In genomic region chr7:33108591-33108930, GRCh38 we compare ENCODE assay signal across 1 cellular context.
TF ChIP-seq lines count a peak whose summit lies in the region.

No MANE protein-coding gene starts in this region.

TF ChIP-seq in HepG2, 621 proteins besides CTCF, POLR2A, EP300 and RAD21:
- 0 out of 2 replicates have a peak, but pooled peaks have one; percentile 34 for TF ChIP-seq KLF11 (CRISPR knock-in tag; IDR thresholded peaks at IDR 0.05)
- TF ChIP-seq KMT2B (CRISPR knock-in tag; IDR thresholded peaks at IDR 0.05), result 0 out of 2 replicates have a peak, but pooled peaks have one; percentile 10
- TF ChIP-seq ZNF672 (CRISPR knock-in tag; IDR thresholded peaks at IDR 0.05), result no peak
- no peak for TF ChIP-seq FOSL2 (CRISPR knock-in tag; IDR thresholded peaks at IDR 0.05)
- TF ChIP-seq ZHX2 (IDR thresholded peaks at IDR 0.05; ENCODE audit: low read depth), result no peak
- TF ChIP-seq ZHX2 (CRISPR knock-in tag; IDR thresholded peaks at IDR 0.05; ENCODE audit: borderline replicate concordance), result no peak
- no peak for TF ChIP-seq ZNF230 (CRISPR knock-in tag; IDR thresholded peaks at IDR 0.05)
- 0 out of 2 replicates have a peak, but pooled peaks have one; percentile 4 for TF ChIP-seq KAT8 (CRISPR knock-in tag; IDR thresholded peaks at IDR 0.05)
- TF ChIP-seq CBX1 (IDR thresholded peaks at IDR 0.05; ENCODE audit: low read depth), result no peak
- no peak for TF ChIP-seq ZNF280B (CRISPR knock-in tag; IDR thresholded peaks at IDR 0.05; ENCODE audit: borderline replicate concordance)
